1 cellular context compared by ENCODE assay signal in the genomic region with DNA sequence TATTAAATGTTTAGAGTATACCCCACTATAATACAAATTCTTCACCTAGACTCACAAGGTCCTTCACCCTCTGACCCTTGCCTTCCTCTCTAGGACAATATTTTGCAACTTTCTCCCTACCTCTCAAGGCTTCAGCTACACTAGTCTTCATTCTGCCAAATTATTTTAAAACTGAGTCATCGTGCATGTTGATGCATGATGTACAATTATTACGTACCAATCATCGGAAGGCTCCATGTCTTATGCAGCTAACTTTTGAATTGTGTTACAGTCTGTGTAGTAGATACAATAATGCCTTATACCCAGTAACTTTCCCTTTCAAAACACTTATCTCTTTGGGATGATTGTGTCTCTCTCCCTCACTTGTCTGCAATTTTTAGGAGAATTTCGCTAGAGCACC.
TF ChIP-seq lines count a peak whose summit lies in the region.

No MANE protein-coding gene starts in this region.

TF ChIP-seq in WTC11, 78 proteins besides CTCF, POLR2A, EP300 and RAD21 (continued from another document):
- TF ChIP-seq, protein P1, sequence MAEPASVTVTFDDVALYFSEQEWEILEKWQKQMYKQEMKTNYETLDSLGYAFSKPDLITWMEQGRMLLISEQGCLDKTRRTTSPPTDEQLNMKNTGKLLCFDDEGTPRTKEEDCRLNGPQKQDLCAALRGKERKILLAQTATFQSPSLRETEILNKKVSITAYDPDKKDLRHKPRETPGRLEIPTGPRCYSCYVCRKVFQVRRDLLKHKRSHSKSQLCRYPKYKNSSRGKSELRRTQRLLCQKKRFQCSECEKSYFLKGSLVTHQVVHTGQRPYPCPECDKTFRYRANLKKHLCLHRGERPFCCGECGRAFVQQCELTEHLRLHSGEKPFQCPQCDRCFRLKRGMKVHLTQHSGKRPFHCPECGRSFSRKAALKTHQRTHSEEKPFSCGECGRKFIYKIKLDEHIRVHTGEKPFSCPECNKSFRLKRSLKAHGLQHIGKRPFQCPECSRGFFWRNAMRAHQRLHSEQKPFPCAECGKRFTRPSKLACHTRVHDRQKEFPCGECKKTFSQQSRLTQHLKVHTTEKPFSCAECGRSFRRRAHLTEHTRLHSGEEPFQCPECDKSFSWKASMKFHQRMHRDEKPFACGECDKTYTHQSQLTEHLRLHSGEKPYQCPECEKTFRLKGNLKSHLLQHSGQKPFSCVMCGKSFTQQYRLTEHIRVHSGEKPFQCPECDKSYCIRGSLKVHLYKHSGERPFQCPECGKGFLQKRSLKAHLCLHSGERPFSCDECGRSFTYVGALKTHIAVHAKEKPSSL (CRISPR knock-in tag; conservative IDR thresholded peaks at IDR 0.05): no peak
- TF ChIP-seq ZNF396 (CRISPR knock-in tag; IDR thresholded peaks at IDR 0.05; ENCODE audit: borderline replicate concordance): no peak
- no peak for TF ChIP-seq ETV6 (CRISPR knock-in tag; IDR thresholded peaks at IDR 0.05)
- TF ChIP-seq, protein P2, sequence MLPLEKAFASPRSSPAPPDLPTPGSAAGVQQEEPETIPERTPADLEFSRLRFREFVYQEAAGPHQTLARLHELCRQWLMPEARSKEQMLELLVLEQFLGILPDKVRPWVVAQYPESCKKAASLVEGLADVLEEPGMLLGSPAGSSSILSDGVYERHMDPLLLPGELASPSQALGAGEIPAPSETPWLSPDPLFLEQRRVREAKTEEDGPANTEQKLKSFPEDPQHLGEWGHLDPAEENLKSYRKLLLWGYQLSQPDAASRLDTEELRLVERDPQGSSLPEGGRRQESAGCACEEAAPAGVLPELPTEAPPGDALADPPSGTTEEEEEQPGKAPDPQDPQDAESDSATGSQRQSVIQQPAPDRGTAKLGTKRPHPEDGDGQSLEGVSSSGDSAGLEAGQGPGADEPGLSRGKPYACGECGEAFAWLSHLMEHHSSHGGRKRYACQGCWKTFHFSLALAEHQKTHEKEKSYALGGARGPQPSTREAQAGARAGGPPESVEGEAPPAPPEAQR (CRISPR knock-in tag; IDR thresholded peaks at IDR 0.05): no peak
- no peak for TF ChIP-seq TP53 (CRISPR knock-in tag; IDR thresholded peaks at IDR 0.05)
- no peak for TF ChIP-seq NR3C1 (CRISPR knock-in tag; conservative IDR thresholded peaks at IDR 0.05; ENCODE audit: low read depth)
- TF ChIP-seq NFE2L1 (CRISPR knock-in tag; IDR thresholded peaks at IDR 0.05): no peak
